Comparison of ENCODE assay signal across 18 cellular contexts in genomic region chr10:21299330-21299729, GRCh38.
"Had no signal": no experiment of that assay in that cellular context is flagged by ENCODE, and none has a peak within 500 bp of the region (broad histone marks: within the 10 kb centered on the region; RNA-seq: fewer than 3 reads in every experiment).

No MANE protein-coding gene starts in this region.

- H3K36me3 Mint-ChIP-seq: naive thymus-derived CD4-positive, alpha-beta T cell; type B pancreatic cell had no signal

- H3K27me3 Mint-ChIP-seq: type B pancreatic cell had no signal

- H2AFZ ChIP-seq: hepatocyte had no signal

- H3K4me2 ChIP-seq: hepatocyte had no signal

- H3K4me3 Mint-ChIP-seq: endodermal cell; naive thymus-derived CD4-positive, alpha-beta T cell; nephron progenitor cell; type B pancreatic cell had no signal

- H3K27ac Mint-ChIP-seq: endodermal cell; naive thymus-derived CD4-positive, alpha-beta T cell; type B pancreatic cell had no signal

- H3K9me3 Mint-ChIP-seq: endodermal cell; naive thymus-derived CD4-positive, alpha-beta T cell; nephron progenitor cell; type B pancreatic cell had no signal

- H3K27ac ChIP-seq: foreskin keratinocyte, hepatocyte, right atrium auricular region, sigmoid colon, stomach, vagina had no signal

- H3K79me2 ChIP-seq: hepatocyte had no signal

- ATAC-seq: foreskin keratinocyte; naive thymus-derived CD4-positive, alpha-beta T cell had no signal

- H3K4me1 ChIP-seq: right atrium auricular region, sigmoid colon, stomach, vagina had no signal

- H3K36me3 ChIP-seq: right atrium auricular region, sigmoid colon, stomach, vagina had no signal

- H3K27me3 ChIP-seq: foreskin keratinocyte, hepatocyte, right atrium auricular region, sigmoid colon, stomach, vagina had no signal

- H3K9me3 ChIP-seq: right atrium auricular region, sigmoid colon, stomach, vagina had no signal

- DNase-seq: effector CD4-positive, alpha-beta T cell; endodermal cell; erythroblast; foreskin keratinocyte; head of caudate nucleus; naive thymus-derived CD4-positive, alpha-beta T cell; nephron progenitor cell; posterior cingulate gyrus; sigmoid colon; small intestine; stimulated activated CD4-positive, alpha-beta T cell treated with anti-CD3 and anti-CD28 coated beads, Interleukin-12 subunit alpha, Interleukin-12 subunit beta, amount 100 ng/mL, for 4 hours; stimulated activated naive CD4-positive, alpha-beta T cell; stomach; substantia nigra had no signal

- H3K4me1 Mint-ChIP-seq: naive thymus-derived CD4-positive, alpha-beta T cell had no signal

- H3K4me3 ChIP-seq: hepatocyte, right atrium auricular region, sigmoid colon, stomach, vagina had no signal
